In genomic region chr21:26846036-26846931, GRCh38 we compare ENCODE assay signal across 8 cellular contexts. TPM values are rescaled to one million over a fixed set of nuclear protein-coding genes. Genes with fewer than 3 reads are reported as not detected.
DNase-seq lines count a peak whose midpoint lies in the region; ATAC-seq and FAIRE-seq lines count a peak whose summit lies in the region.

No MANE protein-coding gene starts in this region.

- H3K4me1 Mint-ChIP-seq in activated T-helper 2 cell treated with anti-CD3 and anti-CD28 coated beads, Interferon-gamma antibody, Interleukin-2, Interleukin-4, amounts not matched to agents 10 μg/mL and 5 μg/mL and 100 μg/mL, durations not matched to agents 14 hours and 24 hours and 36 hours (ENCODE audit: low read depth): peaks cover 33% of the 10 kb centered on the region
- peaks cover 19 to 44% (median 32%) of the 10 kb centered on the region in 4 donors for H3K4me1 Mint-ChIP-seq in naive thymus-derived CD8-positive, alpha-beta T cell

- intact Hi-C loops in activated T-helper 2 cell treated with anti-CD3 and anti-CD28 coated beads, Interferon-gamma antibody, Interleukin-2, Interleukin-4, amounts not matched to agents 10 μg/mL and 5 μg/mL and 100 μg/mL, durations not matched to agents 14 hours and 24 hours and 36 hours (cut with micrococcal nuclease): loop anchor here (5.0 to 10.0 kb wide), 3 partner anchors 121 to 1111 kb away; partner anchors contain the start of genes ADAMTS5, ATP5PF and GABPA

- H3K9me3 Mint-ChIP-seq in activated T-helper 2 cell treated with anti-CD3 and anti-CD28 coated beads, Interferon-gamma antibody, Interleukin-2, Interleukin-4, amounts not matched to agents 10 μg/mL and 5 μg/mL and 100 μg/mL, durations not matched to agents 14 hours and 24 hours and 36 hours: no peaks in the 10 kb centered on the region
- H3K9me3 Mint-ChIP-seq in naive thymus-derived CD8-positive, alpha-beta T cell: peaks cover 0 to 3% (median 0%) of the 10 kb centered on the region in 9 donors

- DNase-seq in Ammon's horn (ENCODE audit: low spot score): peak; percentile 88
- peak; percentile 56 for DNase-seq in HTR-8/SVneo (ENCODE audit: insufficient read length, low spot score)
- no peak for DNase-seq in activated T-helper 2 cell treated with anti-CD3 and anti-CD28 coated beads, Interferon-gamma antibody, Interleukin-2, Interleukin-4, amounts not matched to agents 10 μg/mL and 5 μg/mL and 100 μg/mL, durations not matched to agents 14 hours and 24 hours and 36 hours (ENCODE audit: low spot score)
- peak; percentile 46 to 49 for DNase-seq in frontal cortex (ENCODE audit: low spot score in 2 of 2)
- no peak for DNase-seq in naive thymus-derived CD8-positive, alpha-beta T cell
- DNase-seq in NCI-H2107 (lab: John Stamatoyannopoulos, UW): no peak

- FAIRE-seq in HTR-8/SVneo (lab: Jason Lieb, UNC) (peak; percentile 66), frontal cortex (lab: Jason Lieb, UNC) (no peak)

- peaks cover 59% of the 10 kb centered on the region for H3K27me3 Mint-ChIP-seq in activated T-helper 2 cell treated with anti-CD3 and anti-CD28 coated beads, Interferon-gamma antibody, Interleukin-2, Interleukin-4, amounts not matched to agents 10 μg/mL and 5 μg/mL and 100 μg/mL, durations not matched to agents 14 hours and 24 hours and 36 hours (ENCODE audit: low read depth)
- H3K27me3 Mint-ChIP-seq in naive thymus-derived CD8-positive, alpha-beta T cell: peaks cover 33 to 66% (median 58%) of the 10 kb centered on the region in 5 donors

- peak overlapping the region; percentile 72 for H3K4me3 Mint-ChIP-seq in activated T-helper 2 cell treated with anti-CD3 and anti-CD28 coated beads, Interferon-gamma antibody, Interleukin-2, Interleukin-4, amounts not matched to agents 10 μg/mL and 5 μg/mL and 100 μg/mL, durations not matched to agents 14 hours and 24 hours and 36 hours (ENCODE audit: low read depth)
- H3K4me3 Mint-ChIP-seq in naive thymus-derived CD8-positive, alpha-beta T cell: peak overlapping the region; percentile 64 to 91 (median 77)

- H3K36me3 Mint-ChIP-seq in activated T-helper 2 cell treated with anti-CD3 and anti-CD28 coated beads, Interferon-gamma antibody, Interleukin-2, Interleukin-4, amounts not matched to agents 10 μg/mL and 5 μg/mL and 100 μg/mL, durations not matched to agents 14 hours and 24 hours and 36 hours (ENCODE audit: low read depth): peaks cover 7% of the 10 kb centered on the region
- H3K36me3 Mint-ChIP-seq in naive thymus-derived CD8-positive, alpha-beta T cell: no peaks in the 10 kb centered on the region

- POLR2A ChIA-PET in naive thymus-derived CD8-positive, alpha-beta T cell (lab: Charles Lee): no interaction called here

- peak in 1 of 2 donors; percentile 33 for ATAC-seq in naive thymus-derived CD8-positive, alpha-beta T cell
- ATAC-seq in HG02852 (IDR thresholded peaks at IDR 0.05; ENCODE audit: unreplicated experiment) (no peak), HG03135 (IDR thresholded peaks at IDR 0.05; ENCODE audit: unreplicated experiment) (no peak)

- peak overlapping the region; percentile 36 for H3K27ac Mint-ChIP-seq in activated T-helper 2 cell treated with anti-CD3 and anti-CD28 coated beads, Interferon-gamma antibody, Interleukin-2, Interleukin-4, amounts not matched to agents 10 μg/mL and 5 μg/mL and 100 μg/mL, durations not matched to agents 14 hours and 24 hours and 36 hours
- H3K27ac Mint-ChIP-seq in naive thymus-derived CD8-positive, alpha-beta T cell: peak overlapping the region in 1 of 10 donors; percentile 20

RNA-seq across cellular contexts. Expression of gene ADAMTS1, which starts 1.1 kb away (rescaled TPM):
- total RNA-seq in activated T-helper 2 cell treated with anti-CD3 and anti-CD28 coated beads, Interferon-gamma antibody, Interleukin-2, Interleukin-4, amounts not matched to agents 10 μg/mL and 5 μg/mL and 100 μg/mL, durations not matched to agents 14 hours and 24 hours and 36 hours: 2.4 and 2.9 TPM in 2 replicates
- total RNA-seq in frontal cortex: 2.0 TPM
- total RNA-seq in naive thymus-derived CD8-positive, alpha-beta T cell: not detected
- polyA plus RNA-seq in naive thymus-derived CD8-positive, alpha-beta T cell: under 1 TPM; 0.09 to 0.45 (median 0.14) TPM

Comparison
In these comparisons a context has a peak if more than half of its experiments do, and no peak if none do; other contexts are left out.
1. DNase-seq: peak in Ammon's horn (single experiment), HTR-8/SVneo (single experiment) and frontal cortex (2 of 2); none in activated T-helper 2 cell treated with anti-CD3 and anti-CD28 coated beads, Interferon-gamma antibody, Interleukin-2, Interleukin-4, amounts not matched to agents 10 μg/mL and 5 μg/mL and 100 μg/mL, durations not matched to agents 14 hours and 24 hours and 36 hours (single experiment), naive thymus-derived CD8-positive, alpha-beta T cell (0 of 10) and NCI-H2107 (single experiment).